In genomic region chr14:103891667-103892215, GRCh38 we compare ENCODE assay signal across 22 cellular contexts. TPM values are rescaled to one million over a fixed set of nuclear protein-coding genes. Genes with fewer than 3 reads are reported as not detected.
"Had no signal": no experiment of that assay in that cellular context is flagged by ENCODE, and none has a peak within 500 bp of the region (broad histone marks: within the 10 kb centered on the region; RNA-seq: fewer than 3 reads in every experiment).

No MANE protein-coding gene starts in this region.

- H3K27me3 ChIP-seq: esophagus squamous epithelium, hepatocyte, testis, upper lobe of left lung had no signal

- H3K4me2 ChIP-seq: hepatocyte had no signal

- H3K27ac ChIP-seq: hepatocyte, psoas muscle, testis, upper lobe of left lung, WERI-Rb-1 had no signal

- H3K27ac Mint-ChIP-seq: activated naive CD8-positive, alpha-beta T cell; effector memory CD8-positive, alpha-beta T cell; nephron progenitor cell; stimulated activated effector memory CD8-positive, alpha-beta T cell treated with anti-CD3 and anti-CD28 coated beads, Interleukin-12 subunit alpha, Interleukin-12 subunit beta, amount 100 ng/mL, for 72 hours had no signal

- H3K36me3 ChIP-seq: esophagus squamous epithelium, lower lobe of right lung, upper lobe of left lung, WERI-Rb-1 had no signal

- DNase-seq: activated CD4-positive, alpha-beta T cell treated with anti-CD3 and anti-CD28 coated beads for 1 hour; effector memory CD8-positive, alpha-beta T cell; esophagus squamous epithelium; left cardiac atrium; lower lobe of right lung; nephron progenitor cell; occipital lobe; psoas muscle; stimulated activated CD4-positive, alpha-beta T cell treated with anti-CD3 and anti-CD28 coated beads, Interleukin-4, amount 100 ng/mL, for 24 hours; T-helper 2 cell; testis; upper lobe of left lung; WERI-Rb-1 had no signal

- H3K9me3 ChIP-seq: esophagus squamous epithelium, lower lobe of right lung, psoas muscle, testis, upper lobe of left lung had no signal

- H3K4me1 ChIP-seq: psoas muscle, testis had no signal

- H3K27me3 Mint-ChIP-seq: activated naive CD8-positive, alpha-beta T cell; effector memory CD8-positive, alpha-beta T cell had no signal

- ATAC-seq: effector memory CD8-positive, alpha-beta T cell; stimulated activated effector memory CD8-positive, alpha-beta T cell treated with anti-CD3 and anti-CD28 coated beads, Interleukin-12 subunit alpha, Interleukin-12 subunit beta, amount 100 ng/mL, for 72 hours had no signal

- H3K4me3 Mint-ChIP-seq: activated naive CD8-positive, alpha-beta T cell; effector memory CD8-positive, alpha-beta T cell; nephron progenitor cell; stimulated activated effector memory CD8-positive, alpha-beta T cell treated with anti-CD3 and anti-CD28 coated beads, Interleukin-12 subunit alpha, Interleukin-12 subunit beta, amount 100 ng/mL, for 72 hours had no signal

- H3K4me3 ChIP-seq: esophagus squamous epithelium, hepatocyte, lower lobe of right lung, psoas muscle, skin epidermis, testis, upper lobe of left lung had no signal

- H3K79me2 ChIP-seq: hepatocyte had no signal

- H2AFZ ChIP-seq: hepatocyte had no signal

- H3K4me1 Mint-ChIP-seq: stimulated activated effector memory CD8-positive, alpha-beta T cell treated with anti-CD3 and anti-CD28 coated beads, Interleukin-12 subunit alpha, Interleukin-12 subunit beta, amount 100 ng/mL, for 72 hours had no signal

- H3K9me3 Mint-ChIP-seq: effector memory CD8-positive, alpha-beta T cell; stimulated activated effector memory CD8-positive, alpha-beta T cell treated with anti-CD3 and anti-CD28 coated beads, Interleukin-12 subunit alpha, Interleukin-12 subunit beta, amount 100 ng/mL, for 72 hours had no signal

RNA-seq across cellular contexts. Expression of gene RD3L, which starts 50.6 kb away (rescaled TPM):
- total RNA-seq: activated CD8-positive, alpha-beta memory T cell treated with anti-CD3 and anti-CD28 coated beads for 36 hours; dermis microvascular lymphatic vessel endothelial cell; esophagus squamous epithelium; glomerular endothelial cell; hepatocyte; lower lobe of right lung; mesenteric fat pad; myocyte; occipital lobe; psoas muscle; testis; upper lobe of left lung had no signal
- polyA plus RNA-seq: hepatocyte, psoas muscle had no signal
